Comparison of ENCODE assay signal across 25 cellular contexts in genomic region chr7:154451480-154452457, GRCh38.
DNase-seq lines count a peak whose midpoint lies in the region; ATAC-seq and TF ChIP-seq lines count a peak whose summit lies in the region.
"Had no signal": no experiment of that assay in that cellular context is flagged by ENCODE, and none has a peak within 500 bp of the region (broad histone marks: within the 10 kb centered on the region; RNA-seq: fewer than 3 reads in every experiment).

No MANE protein-coding gene starts in this region.

- no peak overlapping the region for H3K27ac ChIP-seq in H9 (ENCODE audit: insufficient read length, low read depth, low read length)
- H3K27ac ChIP-seq: C4-2B, esophagus muscularis mucosa, testis, uterus had no signal

- TF ChIP-seq CTCF in H9 (conservative IDR thresholded peaks at IDR 0.05) (no peak), brain (conservative IDR thresholded peaks at IDR 0.05) (no peak)

- H3K9me3 ChIP-seq in H9 (ENCODE audit: control insufficient read depth, low read depth, low read length): no peaks in the 10 kb centered on the region
- H3K9me3 ChIP-seq: gastrocnemius medialis, testis had no signal

- ATAC-seq in HG02981 (IDR thresholded peaks at IDR 0.05; ENCODE audit: unreplicated experiment): no peak
- ATAC-seq: stimulated activated memory B cell treated with anti-CD40 and anti-IgM and Interleukin-4, amounts not matched to agents 10 μg/mL and 1 μg/mL and 100 μg/mL, for 72 hours had no signal

- no peak overlapping the region for H4K5ac ChIP-seq in H9 (ENCODE audit: insufficient read length, low read depth, low read length)

- no peak overlapping the region for H3K9ac ChIP-seq in H9 (ENCODE audit: extremely low read depth, insufficient read length, low read length)

- H3K27me3 Mint-ChIP-seq in H9 (ENCODE audit: low read depth) (no peaks in the 10 kb centered on the region), brain (no peaks in the 10 kb centered on the region)
- H3K27me3 Mint-ChIP-seq: activated CD4-positive, alpha-beta memory T cell treated with anti-CD3 and anti-CD28 coated beads for 36 hours; activated naive CD8-positive, alpha-beta T cell; IgD-negative memory B cell; stimulated activated memory B cell treated with anti-CD40 and anti-IgM and Interleukin-4, amounts not matched to agents 10 μg/mL and 1 μg/mL and 100 μg/mL, for 72 hours had no signal

- no peak overlapping the region for H3K23ac ChIP-seq in H9 (ENCODE audit: insufficient read length, low read depth, low read length)

- H3K27me3 ChIP-seq in H9 (ENCODE audit: insufficient read depth, low read length): no peaks in the 10 kb centered on the region
- H3K27me3 ChIP-seq: esophagus muscularis mucosa, gastrocnemius medialis, testis, uterus had no signal

- H3K4me3 Mint-ChIP-seq in H9 (no peak overlapping the region), brain (peak overlapping the region in 2 of 5 experiments; percentile 6 to 18)
- H3K4me3 Mint-ChIP-seq: activated CD4-positive, alpha-beta memory T cell treated with anti-CD3 and anti-CD28 coated beads for 36 hours; activated naive CD8-positive, alpha-beta T cell; IgD-negative memory B cell; stimulated activated memory B cell treated with anti-CD40 and anti-IgM and Interleukin-4, amounts not matched to agents 10 μg/mL and 1 μg/mL and 100 μg/mL, for 72 hours had no signal

- H3K14ac ChIP-seq in H9 (ENCODE audit: insufficient read depth, low read length): peak overlapping the region; percentile 34; the same call in 1 of the 2 replicates

- no peak overlapping the region for H2BK20ac ChIP-seq in H9 (ENCODE audit: low read depth, low read length, poor library complexity, severe bottlenecking)

- H3K23me2 ChIP-seq in H9 (ENCODE audit: insufficient read length, low read depth, low read length, poor library complexity, severe bottlenecking): no peaks in the 10 kb centered on the region

- H4K8ac ChIP-seq in H9 (replicated peaks; ENCODE audit: insufficient read length, low read depth, low read length): no peak overlapping the region

- H3K9me3 Mint-ChIP-seq in H9: peaks cover 4 to 5% of the 10 kb centered on the region in 2 experiments; a peak in 3 of 5 replicates
- H3K9me3 Mint-ChIP-seq in brain: peaks cover 0 to 26% (median 11%) of the 10 kb centered on the region in 5 experiments

- H3K4me1 Mint-ChIP-seq in H9 (peaks cover 8 to 9% of the 10 kb centered on the region in 2 experiments; a peak in 3 of 4 replicates), brain (peaks cover 33% of the 10 kb centered on the region)
- H3K4me1 Mint-ChIP-seq: IgD-negative memory B cell; stimulated activated memory B cell treated with anti-CD40 and anti-IgM and Interleukin-4, amounts not matched to agents 10 μg/mL and 1 μg/mL and 100 μg/mL, for 72 hours had no signal

- no peak overlapping the region for H2AFZ ChIP-seq in H9 (ENCODE audit: low read length)

- no peak overlapping the region for H3K56ac ChIP-seq in H9 (ENCODE audit: insufficient read length, low read depth, low read length)

- no peak overlapping the region for H2BK5ac ChIP-seq in H9 (ENCODE audit: insufficient read length, low read length)

- H3K4me1 ChIP-seq in H9 (ENCODE audit: insufficient read depth, low read length): no peaks in the 10 kb centered on the region
- H3K4me1 ChIP-seq: testis, uterus had no signal

- H3K36me3 Mint-ChIP-seq in H9 (ENCODE audit: insufficient read depth in 1 of 3, low read depth in 3 of 3): peaks cover 0 to 2% (median 0%) of the 10 kb centered on the region in 3 experiments; a peak in 3 of 7 replicates
- H3K36me3 Mint-ChIP-seq in brain: peaks cover 25% of the 10 kb centered on the region
- H3K36me3 Mint-ChIP-seq: activated CD4-positive, alpha-beta memory T cell treated with anti-CD3 and anti-CD28 coated beads for 36 hours; activated naive CD8-positive, alpha-beta T cell; IgD-negative memory B cell; stimulated activated memory B cell treated with anti-CD40 and anti-IgM and Interleukin-4, amounts not matched to agents 10 μg/mL and 1 μg/mL and 100 μg/mL, for 72 hours had no signal

- no peak overlapping the region for H2AK5ac ChIP-seq in H9 (ENCODE audit: insufficient read length, low read length)

- no CpG with 5 or more reads among the region's 15 CpGs for WGBS in H9 (ENCODE audit: extremely low coverage, insufficient read length, low lambda C conversion rate)

- H3T11ph ChIP-seq in H9 (ENCODE audit: low read length): no peak overlapping the region

- H2BK12ac ChIP-seq in H9 (ENCODE audit: insufficient read length, low read depth, low read length): no peak overlapping the region

- H3K79me2 ChIP-seq in H9 (ENCODE audit: insufficient read depth, low read length): no peaks in the 10 kb centered on the region

- no peak overlapping the region for H3K4me2 ChIP-seq in H9 (ENCODE audit: insufficient read depth, insufficient read length, low read length)

- H2BK15ac ChIP-seq in H9 (ENCODE audit: low read depth, low read length): no peak overlapping the region

- H4K20me1 ChIP-seq in H9 (ENCODE audit: control insufficient read depth, insufficient read depth, insufficient read length): no peaks in the 10 kb centered on the region

- peak overlapping the region in 1 of 3 experiments; percentile 87; a peak in 3 of 7 replicates for H3K27ac Mint-ChIP-seq in H9
- peak overlapping the region; percentile 44 to 94 (median 75) for H3K27ac Mint-ChIP-seq in brain
- H3K27ac Mint-ChIP-seq: activated CD4-positive, alpha-beta memory T cell treated with anti-CD3 and anti-CD28 coated beads for 36 hours; activated naive CD8-positive, alpha-beta T cell; activated T-helper 2 cell treated with anti-CD3 and anti-CD28 coated beads, Interferon-gamma antibody, Interleukin-2, Interleukin-4, amounts not matched to agents 10 μg/mL and 5 μg/mL and 100 μg/mL, durations not matched to agents 14 hours and 24 hours and 36 hours; IgD-negative memory B cell; stimulated activated memory B cell treated with anti-CD40 and anti-IgM and Interleukin-4, amounts not matched to agents 10 μg/mL and 1 μg/mL and 100 μg/mL, for 72 hours had no signal

- no peak overlapping the region; the same call in 1 of the 2 replicates for H3K4ac ChIP-seq in H9 (ENCODE audit: low read depth, low read length)

- DNase-seq in H9 (peak; percentile 42), inferior parietal cortex (ENCODE audit: extremely low spot score) (peak; percentile 52), retina (peak; percentile 37), iPS-NIHi7 (ENCODE audit: extremely low spot score) (no peak)
- no peak for DNase-seq in stimulated activated CD4-positive, alpha-beta T cell treated with anti-CD3 and anti-CD28 coated beads, Interleukin-4, amount 100 ng/mL, for 1 hour
- DNase-seq: activated CD4-positive, alpha-beta memory T cell treated with anti-CD3 and anti-CD28 coated beads for 36 hours; activated CD8-positive, alpha-beta memory T cell treated with anti-CD3 and anti-CD28 coated beads, Interleukin-2, amount 50 U/mL, for 48 hours; Calu3; effector memory CD4-positive, alpha-beta T cell; gastrocnemius medialis; NCI-H1417 treated with DMSO at 0.1 percent for 48 hours; NCI-H2171; NCI-H524; RPMI8226; T-helper 1 cell; testis; uterus had no signal

- no peak overlapping the region for H4K91ac ChIP-seq in H9 (ENCODE audit: insufficient read length, low read depth, low read length)

- peak overlapping the region; percentile 31 for H3K18ac ChIP-seq in H9 (ENCODE audit: insufficient read length, low read depth, low read length)

- no peak overlapping the region for H2BK120ac ChIP-seq in H9 (ENCODE audit: low read depth, low read length, poor library complexity, severe bottlenecking)

- no peaks in the 10 kb centered on the region for H3K79me1 ChIP-seq in H9 (ENCODE audit: insufficient read depth, low read depth, low read length, poor library complexity, severe bottlenecking)

Comparison
In these comparisons a context has a peak if more than half of its experiments do, and no peak if none do; other contexts are left out.
1. DNase-seq: peak in H9 (single experiment), inferior parietal cortex (single experiment) and retina (single experiment); none in iPS-NIHi7 (single experiment) and stimulated activated CD4-positive, alpha-beta T cell treated with anti-CD3 and anti-CD28 coated beads, Interleukin-4, amount 100 ng/mL, for 1 hour (single experiment).